19 cellular contexts compared by ENCODE assay signal in the genomic region with DNA sequence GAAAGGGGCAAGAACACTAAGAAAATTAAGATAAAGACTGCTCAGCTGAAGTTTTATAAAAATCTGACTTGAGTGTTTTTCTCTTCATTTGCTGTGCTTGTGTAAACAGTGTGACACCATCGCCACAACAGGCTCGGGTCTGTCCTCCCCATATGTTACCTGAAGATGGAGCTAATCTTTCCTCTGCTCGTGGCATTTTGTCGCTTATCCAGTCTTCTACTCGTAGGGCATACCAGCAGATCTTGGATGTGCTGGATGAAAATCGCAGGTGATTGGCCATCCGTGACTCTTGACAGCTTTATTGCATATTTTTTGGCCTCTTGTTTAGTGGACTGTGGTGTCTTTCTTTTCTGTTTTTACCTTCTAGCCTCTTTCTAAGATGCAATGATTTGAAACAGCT. TPM values are rescaled to one million over a fixed set of nuclear protein-coding genes. Genes with fewer than 3 reads are reported as not detected.
DNase-seq lines count a peak whose midpoint lies in the region; ATAC-seq, FAIRE-seq and TF ChIP-seq lines count a peak whose summit lies in the region.
"Had no signal": no experiment of that assay in that cellular context is flagged by ENCODE, and none has a peak within 500 bp of the region (broad histone marks: within the 10 kb centered on the region; RNA-seq: fewer than 3 reads in every experiment).

No MANE protein-coding gene starts in this region.

- H2AK9ac ChIP-seq in IMR-90 (replicated peaks; ENCODE audit: low read depth, low read length, poor library complexity): no peak overlapping the region

- intact Hi-C loops in IMR-90 (cut with micrococcal nuclease): no loop called here

- BruUV-seq in IMR-90 (replicated peaks; lab: Mats Ljungman, UMichigan): no TSS peak

- no peak for FAIRE-seq in D721Med (lab: Jason Lieb, UNC)
- FAIRE-seq: GM12878, GM18507 had no signal

- peaks cover 15% of the 10 kb centered on the region for H3K36me3 ChIP-seq in IMR-90 (ENCODE audit: control insufficient read depth, insufficient read depth, low read length)
- H3K36me3 ChIP-seq in mesendoderm (ENCODE audit: control insufficient read depth, insufficient read depth, low read length): no peaks in the 10 kb centered on the region

- H3K18ac ChIP-seq in IMR-90 (ENCODE audit: low read depth, low read length): peak overlapping the region; percentile 33; the same call in 1 of the 2 replicates
- H3K18ac ChIP-seq in mesendoderm (ENCODE audit: low read length): no peak overlapping the region

- H3K14ac ChIP-seq in IMR-90 (replicated peaks; ENCODE audit: low read depth, low read length): no peak overlapping the region

- H2BK120ac ChIP-seq in IMR-90 (ENCODE audit: low read depth, low read length): no peak overlapping the region; the same call in 1 of the 2 replicates
- no peak overlapping the region for H2BK120ac ChIP-seq in mesendoderm (ENCODE audit: low read depth, low read length)

- no peak overlapping the region for H2BK5ac ChIP-seq in IMR-90 (ENCODE audit: low read depth, low read length, poor library complexity, severe bottlenecking)
- no peak overlapping the region for H2BK5ac ChIP-seq in mesendoderm (ENCODE audit: low read length)

- H2AK5ac ChIP-seq in IMR-90 (ENCODE audit: low read depth, low read length) (0 out of 2 replicates have a peak overlapping the region, but pooled peaks have one; percentile 8), mesendoderm (ENCODE audit: low read length) (no peak overlapping the region)

- H4K20me1 ChIP-seq in IMR-90 (ENCODE audit: insufficient read depth, low read length): no peaks in the 10 kb centered on the region
- H4K20me1 ChIP-seq: BLaER1 treated with 17β-estradiol and CSF1 and Interleukin-3, amounts not matched to agents 10 nM and 100 nM had no signal

- H2BK20ac ChIP-seq in IMR-90 (ENCODE audit: low read depth, low read length): no peak overlapping the region

- H3K4me3 Mint-ChIP-seq in activated T-cell treated with anti-CD3 and anti-CD28 coated beads, Interleukin-2, amount 50 U/mL, for 72 hours: no peak overlapping the region

- H2BK15ac ChIP-seq in IMR-90 (ENCODE audit: low read depth, low read length): no peak overlapping the region
- no peak overlapping the region for H2BK15ac ChIP-seq in mesendoderm (replicated peaks; ENCODE audit: low read depth)

- no peak for ATAC-seq in IMR-90 (ENCODE audit: low read depth)
- no peak for ATAC-seq in activated T-cell treated with anti-CD3 and anti-CD28 coated beads, Interleukin-2, amount 50 U/mL, for 72 hours (replicated peaks in 1 of 2)
- ATAC-seq: GM12878 had no signal

- 80% methylated on average over 1 of the region's 7 CpGs; no CpG with 5 or more reads in 1 of the 2 experiments for WGBS in IMR-90 (ENCODE audit: extremely low coverage in 2 of 2, insufficient read length in 1 of 2), 2 experiments
- WGBS in mesendoderm (ENCODE audit: extremely low coverage, insufficient coverage, low lambda C conversion rate): no CpG with 5 or more reads among the region's 7 CpGs

- peaks cover 1 to 3% of the 10 kb centered on the region in 2 donors for H3K36me3 Mint-ChIP-seq in activated T-cell treated with anti-CD3 and anti-CD28 coated beads, Interleukin-2, amount 50 U/mL, for 72 hours (ENCODE audit: insufficient read depth in 2 of 2)

- CTCF ChIA-PET in IMR-90 (lab: Yijun Ruan, JAX): interaction anchor here (1.3 kb wide), 1 partner anchor 18 kb away, joined by 3 read pairs; no protein-coding TSS in a partner anchor

- no peak for TF ChIP-seq RAD21 in IMR-90 (IDR thresholded peaks at IDR 0.05; ENCODE audit: low read length)

- H3K9ac ChIP-seq in IMR-90 (ENCODE audit: low read depth, low read length) (no peak overlapping the region), mesendoderm (ENCODE audit: low read length) (no peak overlapping the region)
- H3K9ac ChIP-seq: BLaER1 treated with 17β-estradiol and CSF1 and Interleukin-3, amounts not matched to agents 10 nM and 100 nM had no signal

- peak overlapping the region; percentile 53; the same call in 1 of the 2 replicates for H3K27ac ChIP-seq in IMR-90 (ENCODE audit: insufficient read depth, low read length)
- no peak overlapping the region for H3K27ac ChIP-seq in mesendoderm (ENCODE audit: low read depth, low read length)
- H3K27ac ChIP-seq: BLaER1 treated with 17β-estradiol and CSF1 and Interleukin-3, amounts not matched to agents 10 nM and 100 nM had no signal

- no peaks in the 10 kb centered on the region for H3K79me2 ChIP-seq in mesendoderm (ENCODE audit: control insufficient read depth, insufficient read depth, low read length)

- no peaks in the 10 kb centered on the region for H3K9me1 ChIP-seq in IMR-90 (ENCODE audit: insufficient read depth, low read length)

- H3K27me3 Mint-ChIP-seq in activated T-cell treated with anti-CD3 and anti-CD28 coated beads, Interleukin-2, amount 50 U/mL, for 72 hours (ENCODE audit: low read depth): no peaks in the 10 kb centered on the region

- H3K56ac ChIP-seq in IMR-90 (ENCODE audit: extremely low read depth, insufficient read depth, low read length) (no peak overlapping the region), mesendoderm (ENCODE audit: low read length) (no peak overlapping the region)

- dilution Hi-C loops in IMR-90 (cut with HindIII; ENCODE audit: low sequenced_read_pairs, unreplicated experiment): no loop called here

- H3K4me2 ChIP-seq in IMR-90 (ENCODE audit: low read depth, low read length): no peak overlapping the region
- H3K4me2 ChIP-seq in mesendoderm (ENCODE audit: low read length): no peak overlapping the region
- H3K4me2 ChIP-seq: BLaER1 treated with 17β-estradiol and CSF1 and Interleukin-3, amounts not matched to agents 10 nM and 100 nM had no signal

- H3K4ac ChIP-seq in IMR-90 (ENCODE audit: low read depth, low read length): no peak overlapping the region
- no peak overlapping the region for H3K4ac ChIP-seq in mesendoderm (ENCODE audit: low read depth, low read length)

- H2AFZ ChIP-seq in IMR-90 (replicated peaks; ENCODE audit: low read length, poor library complexity): no peak overlapping the region

- H3K27me3 ChIP-seq in IMR-90 (ENCODE audit: control insufficient read depth, insufficient read depth, low read length) (no peaks in the 10 kb centered on the region), mesendoderm (ENCODE audit: insufficient read depth, low read length, poor library complexity) (no peaks in the 10 kb centered on the region)
- H3K27me3 ChIP-seq: BLaER1 treated with 17β-estradiol and CSF1 and Interleukin-3, amounts not matched to agents 10 nM and 100 nM had no signal

- H3K4me1 ChIP-seq in IMR-90 (ENCODE audit: control insufficient read depth, insufficient read depth, low read length) (peaks cover 6% of the 10 kb centered on the region), mesendoderm (ENCODE audit: control insufficient read depth, low read depth, low read length) (no peaks in the 10 kb centered on the region)
- H3K4me1 ChIP-seq: BLaER1 treated with 17β-estradiol and CSF1 and Interleukin-3, amounts not matched to agents 10 nM and 100 nM had no signal

- H4K5ac ChIP-seq in IMR-90 (ENCODE audit: low read depth, low read length) (no peak overlapping the region), mesendoderm (ENCODE audit: low read length) (no peak overlapping the region)

- no peaks in the 10 kb centered on the region for H3K9me3 ChIP-seq in IMR-90 (ENCODE audit: control insufficient read depth, insufficient read depth, low read length)
- H3K9me3 ChIP-seq: BLaER1 treated with 17β-estradiol and CSF1 and Interleukin-3, amounts not matched to agents 10 nM and 100 nM had no signal

- POLR2A ChIA-PET in IMR-90 (lab: Charles Lee; ENCODE audit: unreplicated experiment): no interaction called here

- no peak overlapping the region for H3K23ac ChIP-seq in IMR-90 (ENCODE audit: low read depth, low read length)
- no peak overlapping the region for H3K23ac ChIP-seq in mesendoderm (ENCODE audit: low read length)

- no peak for TF ChIP-seq POLR2A in IMR-90 (IDR thresholded peaks at IDR 0.05; ENCODE audit: low read depth, low read length)

- in situ Hi-C loops in IMR-90 (cut with MboI; ENCODE audit: low sequenced_read_pairs): no loop called here

- H4K8ac ChIP-seq in IMR-90 (ENCODE audit: low read depth in 2 of 2, low read length in 2 of 2): no peak overlapping the region
- no peak overlapping the region for H4K8ac ChIP-seq in mesendoderm (ENCODE audit: low read depth, low read length)

- H4K91ac ChIP-seq in IMR-90 (ENCODE audit: insufficient read depth, low read depth, low read length): 0 out of 2 replicates have a peak overlapping the region, but pooled peaks have one; percentile 6

- peaks cover 17% of the 10 kb centered on the region for H3K4me1 Mint-ChIP-seq in activated T-cell treated with anti-CD3 and anti-CD28 coated beads, Interleukin-2, amount 50 U/mL, for 72 hours (ENCODE audit: low read depth)

- H3K27ac Mint-ChIP-seq in activated T-cell treated with anti-CD3 and anti-CD28 coated beads, Interleukin-2, amount 50 U/mL, for 72 hours: no peak overlapping the region

- DNase-seq in D721Med (ENCODE audit: insufficient read length, low spot score): no peak
- DNase-seq in IMR-90: no peak
- DNase-seq in epithelial cell of esophagus (ENCODE audit: low read depth): peak; percentile 12
- peak; percentile 62 for DNase-seq in mesendoderm
- no peak for DNase-seq in amniotic stem cell (lab: John Stamatoyannopoulos, UW)
- DNase-seq in activated T-cell treated with anti-CD3 and anti-CD28 coated beads, Interleukin-2, amount 50 U/mL, for 72 hours: no peak
- no peak for DNase-seq in KG1 (lab: John Stamatoyannopoulos, UW)
- no peak for DNase-seq in HCEC 1CT
- DNase-seq: DMS153; Karpas-422; MV-4-11; NCI-H1436; NCI-H2081; NCI-H526; NK-92 treated with Interleukin-12 subunit alpha and Interleukin-12 subunit beta, amount 100 ng/mL, for 24 hours; OCI-M1 had no signal

- no peaks in the 10 kb centered on the region for H3K9me3 Mint-ChIP-seq in activated T-cell treated with anti-CD3 and anti-CD28 coated beads, Interleukin-2, amount 50 U/mL, for 72 hours

- H3K4me3 ChIP-seq in IMR-90 (ENCODE audit: insufficient read depth, low read depth, low read length) (no peak overlapping the region), epithelial cell of esophagus (ENCODE audit: low read length) (no peak overlapping the region), mesendoderm (ENCODE audit: low read length) (no peak overlapping the region)
- H3K4me3 ChIP-seq: BLaER1 treated with 17β-estradiol and CSF1 and Interleukin-3, amounts not matched to agents 10 nM and 100 nM; GM12878 had no signal

- TF ChIP-seq CTCF in D721Med (IDR thresholded peaks at IDR 0.05; ENCODE audit: insufficient read depth, missing control alignments) (peak; percentile 1), IMR-90 (conservative IDR thresholded peaks at IDR 0.05; ENCODE audit: low read depth, low read length) (no peak), epithelial cell of esophagus (IDR thresholded peaks at IDR 0.05; ENCODE audit: insufficient read depth, low read depth, low read length, missing control alignments) (peak; percentile 9)

- H3K79me1 ChIP-seq in IMR-90 (ENCODE audit: low read depth in 1 of 2, low read length in 2 of 2) (peaks cover 2 to 5% of the 10 kb centered on the region in 2 experiments; a peak in 2 of 4 replicates), mesendoderm (ENCODE audit: low read length) (no peaks in the 10 kb centered on the region)

RNA-seq across cellular contexts. Expression of a gene that starts 22.1 kb away (rescaled TPM):
- total RNA-seq in IMR-90 (2012; rRNA removed): 86.4 and 96.4 TPM in 2 replicates
- 61.0 and 70.1 TPM in 2 replicates for polyA plus RNA-seq in IMR-90 (2012; rRNA removed)
- 28.9 and 29.5 TPM in 2 replicates for polyA plus RNA-seq in IMR-90 (2012; cell fraction: cytosol; rRNA removed)
- polyA plus RNA-seq in IMR-90 (2012; cell fraction: nucleus; rRNA removed; ENCODE audit: low replicate concordance): 17.1 and 109 TPM in 2 replicates
- polyA plus RNA-seq in mesendoderm (2013, experiment 1 of 2): 86.7 TPM
- polyA plus RNA-seq in mesendoderm (2013, experiment 2 of 2): 88.9 TPM
- 10 to 100 TPM; 80.6 to 88.7 TPM for total RNA-seq in activated T-cell treated with anti-CD3 and anti-CD28 coated beads, Interleukin-2, amount 50 U/mL, for 72 hours

RNA-seq across cellular contexts. Expression of a gene that starts 32.0 kb away (rescaled TPM):
- under 0.01 TPM in 2 replicates for total RNA-seq in IMR-90 (2012; rRNA removed)
- 0.03 and 0.06 TPM in 2 replicates for polyA plus RNA-seq in IMR-90 (2012; rRNA removed)
- polyA plus RNA-seq in IMR-90 (2012; cell fraction: cytosol; rRNA removed): not detected in 2 replicates
- not detected in 2 replicates for polyA plus RNA-seq in IMR-90 (2012; cell fraction: nucleus; rRNA removed; ENCODE audit: low replicate concordance)
- polyA plus RNA-seq in mesendoderm (2013, experiment 1 of 2): not detected
- polyA plus RNA-seq in mesendoderm (2013, experiment 2 of 2): not detected
- not detected for total RNA-seq in activated T-cell treated with anti-CD3 and anti-CD28 coated beads, Interleukin-2, amount 50 U/mL, for 72 hours
- total RNA-seq: GM12878 had no signal

RNA-seq across cellular contexts. Expression of a gene that starts 40.6 kb away (rescaled TPM):
- not detected in 2 replicates for total RNA-seq in IMR-90 (2012; rRNA removed)
- polyA plus RNA-seq in IMR-90 (2012; rRNA removed): not detected in 2 replicates
- polyA plus RNA-seq in IMR-90 (2012; cell fraction: cytosol; rRNA removed): not detected in 2 replicates
- not detected in 2 replicates for polyA plus RNA-seq in IMR-90 (2012; cell fraction: nucleus; rRNA removed; ENCODE audit: low replicate concordance)
- not detected for polyA plus RNA-seq in mesendoderm (2013, experiment 1 of 2)
- polyA plus RNA-seq in mesendoderm (2013, experiment 2 of 2): not detected
- not detected for total RNA-seq in activated T-cell treated with anti-CD3 and anti-CD28 coated beads, Interleukin-2, amount 50 U/mL, for 72 hours
- total RNA-seq: GM12878 had no signal
- polyA plus RNA-seq: GM12878 had no signal

Comparison
In these comparisons a context has a peak if more than half of its experiments do, and no peak if none do; other contexts are left out.
1. DNase-seq: peak in epithelial cell of esophagus (single experiment) and mesendoderm (single experiment); none in D721Med (single experiment), IMR-90 (single experiment), amniotic stem cell (single experiment), activated T-cell treated with anti-CD3 and anti-CD28 coated beads, Interleukin-2, amount 50 U/mL, for 72 hours (0 of 2), KG1 (single experiment) and HCEC 1CT (single experiment).